ENCODE assay signal across 9 cellular contexts in genomic region chr2:201904529-201905420, GRCh38.
A peak's percentile ranks its signal among the peaks of the same experiment; 100 is the strongest.
DNase-seq lines count a peak whose midpoint lies in the region; ATAC-seq and TF ChIP-seq lines count a peak whose summit lies in the region.
"Had no signal": no experiment of that assay in that cellular context is flagged by ENCODE, and none has a peak within 500 bp of the region (broad histone marks: within the 10 kb centered on the region; RNA-seq: fewer than 3 reads in every experiment).

No MANE protein-coding gene starts in this region.

- 59% methylated on average over 5 of the region's 5 CpGs for WGBS in mesenchymal stem cell

- H3K4me3 ChIP-seq in HEK293 (ENCODE audit: low read depth, low read length) (no peak overlapping the region), mesenchymal stem cell (ENCODE audit: insufficient read depth in 1 of 2, low read depth in 1 of 2, low read length in 2 of 2) (no peak overlapping the region), dorsolateral prefrontal cortex (no peak overlapping the region)

- H3K4me1 ChIP-seq in HEK293 (ENCODE audit: control insufficient read depth, insufficient read depth, low read length) = peaks cover 2% of the 10 kb centered on the region; the same call in 1 of the 2 replicates
- peaks cover 4% of the 10 kb centered on the region for H3K4me1 ChIP-seq in mesenchymal stem cell (ENCODE audit: control insufficient read depth, insufficient read depth, low read depth, low read length)

- TF ChIP-seq CTCF in HEK293 (tag by site-specific recombination; IDR thresholded peaks at IDR 0.05) = no peak
- TF ChIP-seq CTCF in dorsolateral prefrontal cortex (IDR thresholded peaks at IDR 0.05 in 54 of 56, conservative IDR thresholded peaks at IDR 0.05 in 2 of 56; ENCODE audit: low read depth in 1 of 56, partially characterized antibody in 56 of 56) = no peak

- H3K14ac ChIP-seq in mesenchymal stem cell (ENCODE audit: low read length in 2 of 2) = no peak overlapping the region

- H3K36me3 ChIP-seq in HEK293 (ENCODE audit: control insufficient read depth in 2 of 2, insufficient read depth in 1 of 2, low read length in 2 of 2) (no peaks in the 10 kb centered on the region), mesenchymal stem cell (ENCODE audit: control insufficient read depth in 1 of 2, insufficient read depth in 2 of 2, low read depth in 1 of 2, low read length in 2 of 2) (no peaks in the 10 kb centered on the region)

- ATAC-seq in GM18909 (IDR thresholded peaks at IDR 0.05; ENCODE audit: poor library complexity, unreplicated experiment) (peak; percentile 94), HG03442 (IDR thresholded peaks at IDR 0.05; ENCODE audit: unreplicated experiment) (peak; percentile 88)
- ATAC-seq: activated T-cell treated with anti-CD3 and anti-CD28 coated beads, Interleukin-2, amount 50 U/mL, for 72 hours had no signal

- no peak overlapping the region for H2AK5ac ChIP-seq in mesenchymal stem cell (ENCODE audit: low read length, severe bottlenecking)

- no peaks in the 10 kb centered on the region for H3K79me1 ChIP-seq in mesenchymal stem cell (replicated peaks; ENCODE audit: low read length, poor library complexity, severe bottlenecking)

- H3K9me3 ChIP-seq in HEK293 (ENCODE audit: control insufficient read depth, insufficient read depth, low read depth, low read length) (no peaks in the 10 kb centered on the region), mesenchymal stem cell (ENCODE audit: control insufficient read depth, low read length) (no peaks in the 10 kb centered on the region)

- H2BK12ac ChIP-seq in mesenchymal stem cell (ENCODE audit: low read length in 2 of 2) = no peak overlapping the region

- no peak overlapping the region for H3K4me2 ChIP-seq in mesenchymal stem cell (ENCODE audit: low read length, poor library complexity, severe bottlenecking)

- POLR2A ChIA-PET in HEK293 (lab: Yijun Ruan, JAX) = interaction anchor here (0.7 to 0.8 kb wide), 2 partner anchors 14 to 64 kb away, joined by 3 to 5 read pairs; no protein-coding TSS in a partner anchor

- H3K4ac ChIP-seq in mesenchymal stem cell (ENCODE audit: low read depth in 1 of 2, low read length in 2 of 2) = no peak overlapping the region

- peak; percentile 9 for DNase-seq in mesenchymal stem cell
- DNase-seq in kidney glomerular epithelial cell (lab: John Stamatoyannopoulos, UW) = no peak
- DNase-seq in NOMO-1 treated with dmso at 0.1 percent for 144 hours (lab: John Stamatoyannopoulos, UW; ENCODE audit: unreplicated experiment) = no peak
- DNase-seq in dorsolateral prefrontal cortex = no peak
- no peak for DNase-seq in NCI-H1105 treated with DMSO at 0.1 percent for 48 hours (lab: John Stamatoyannopoulos, UW)
- DNase-seq: activated T-cell treated with anti-CD3 and anti-CD28 coated beads, Interleukin-2, amount 50 U/mL, for 72 hours had no signal

- no peak overlapping the region for H2BK120ac ChIP-seq in mesenchymal stem cell (ENCODE audit: low read depth, low read length)

- intact Hi-C loops in dorsolateral prefrontal cortex (cut with DNase I) = no loop called here

- no peak overlapping the region for H2BK5ac ChIP-seq in mesenchymal stem cell (ENCODE audit: low read depth, low read length, poor library complexity, severe bottlenecking)

- CTCF ChIA-PET in HEK293 (lab: Yijun Ruan, JAX) = no interaction called here

- peak overlapping the region; percentile 69 for H4K8ac ChIP-seq in mesenchymal stem cell (ENCODE audit: low read length)

- H3K27ac ChIP-seq in HEK293 (ENCODE audit: extremely low read depth, low read depth, low read length) (no peak overlapping the region), mesenchymal stem cell (ENCODE audit: low read length, poor library complexity, severe bottlenecking) (no peak overlapping the region), dorsolateral prefrontal cortex (no peak overlapping the region)

- no peak overlapping the region for H2AFZ ChIP-seq in mesenchymal stem cell (ENCODE audit: low read depth, low read length)

- H3K27me3 ChIP-seq in mesenchymal stem cell (ENCODE audit: control insufficient read depth in 1 of 2, insufficient read depth in 1 of 2, low read length in 2 of 2) = peaks cover 0 to 5% of the 10 kb centered on the region in 2 experiments
- H3K27me3 ChIP-seq in dorsolateral prefrontal cortex = peaks cover 0 to 9% (median 0%) of the 10 kb centered on the region in 45 donors

- no peak overlapping the region for H3K18ac ChIP-seq in mesenchymal stem cell (ENCODE audit: low read depth in 1 of 2, low read length in 2 of 2)

- no peak overlapping the region for H2BK15ac ChIP-seq in mesenchymal stem cell (ENCODE audit: low read depth, poor library complexity, severe bottlenecking)

- peak overlapping the region; percentile 61 for H4K91ac ChIP-seq in mesenchymal stem cell (ENCODE audit: low read length)

- no peak overlapping the region for H3K23ac ChIP-seq in mesenchymal stem cell (ENCODE audit: low read length in 2 of 2)

- no peak overlapping the region for H3K9ac ChIP-seq in mesenchymal stem cell (ENCODE audit: low read length)

TF ChIP-seq in HEK293, 187 proteins besides CTCF, POLR2A, EP300 and RAD21:
- TF ChIP-seq ZBTB17 (tag by site-specific recombination; IDR thresholded peaks at IDR 0.05) (0 out of 2 replicates have a peak, but pooled peaks have one; percentile 10), ZNF157 (tag by site-specific recombination; IDR thresholded peaks at IDR 0.05) (no peak), ZNF701 (tag by site-specific recombination; IDR thresholded peaks at IDR 0.05) (no peak)
TF ChIP-seq in HEK293: peak in this region for 1.
